ENCODE assay signal across 18 cellular contexts in genomic region chr3:72190050-72190449, GRCh38.
A peak's percentile ranks its signal among the peaks of the same experiment; 100 is the strongest.
DNase-seq lines count a peak whose midpoint lies in the region; ATAC-seq, FAIRE-seq and TF ChIP-seq lines count a peak whose summit lies in the region.
"Had no signal": no experiment of that assay in that cellular context is flagged by ENCODE, and none has a peak within 500 bp of the region (broad histone marks: within the 10 kb centered on the region; RNA-seq: fewer than 3 reads in every experiment).

No MANE protein-coding gene starts in this region.

- ATAC-seq in Right ventricle myocardium inferior (peak; percentile 23), right cardiac atrium (no peak), right lobe of liver (peak; percentile 89 to 94 (median 92))

- H3K27ac ChIP-seq in right cardiac atrium (ENCODE audit: low read length) (no peak overlapping the region), right lobe of liver (peak overlapping the region; percentile 16 to 72 (median 38)), temporal lobe (ENCODE audit: low read depth, low read length) (peak overlapping the region; percentile 60)
- H3K27ac ChIP-seq: BLaER1 had no signal

- H3K27me3 ChIP-seq in right cardiac atrium (ENCODE audit: control insufficient read depth, insufficient read depth), result no peaks in the 10 kb centered on the region
- H3K27me3 ChIP-seq in bronchial epithelial cell (ENCODE audit: control insufficient read depth, insufficient read depth, low read length), result no peaks in the 10 kb centered on the region
- no peaks in the 10 kb centered on the region for H3K27me3 ChIP-seq in right lobe of liver
- H3K27me3 ChIP-seq: BLaER1 had no signal

- H3K9me3 ChIP-seq in right cardiac atrium (ENCODE audit: control insufficient read depth, low read length) (no peaks in the 10 kb centered on the region), right lobe of liver (no peaks in the 10 kb centered on the region)

- H3K4me3 ChIP-seq in right cardiac atrium (ENCODE audit: low read length) (no peak overlapping the region), bronchial epithelial cell (ENCODE audit: low read depth, low read length) (no peak overlapping the region), right lobe of liver (no peak overlapping the region)
- H3K4me3 ChIP-seq: BLaER1 had no signal

- FAIRE-seq in bronchial epithelial cell (lab: Jason Lieb, UNC), result peak; percentile 77
- FAIRE-seq: G401.6, GM12891, GM19239 had no signal

- TF ChIP-seq CTCF in bronchial epithelial cell (IDR thresholded peaks at IDR 0.05; ENCODE audit: insufficient read depth, low read length, severe bottlenecking), result no peak
- no peak for TF ChIP-seq CTCF in right lobe of liver (IDR thresholded peaks at IDR 0.05)

- no peak for DNase-seq in Right ventricle myocardium inferior (ENCODE audit: missing footprints)
- no peak for DNase-seq in right cardiac atrium
- no peak for DNase-seq in bronchial epithelial cell (ENCODE audit: low read depth)
- DNase-seq in right lobe of liver, result peak; percentile 47 to 80 (median 79)
- no peak for DNase-seq in LoVo (ENCODE audit: low spot score)
- DNase-seq in DMS79 (lab: John Stamatoyannopoulos, UW), result no peak
- DNase-seq in OCI-M1 (lab: John Stamatoyannopoulos, UW), result no peak
- DNase-seq: 8988T; AML-193; CD8-positive, alpha-beta memory T cell; DMS79 treated with DMSO at 0.1 percent for 48 hours; EL; H9 had no signal

- intact Hi-C loops in Right ventricle myocardium inferior (cut with DNase I) (no loop called here), right cardiac atrium (cut with DNase I) (no loop called here), right lobe of liver (cut with DNase I) (no loop called here)

- 78% methylated on average over 5 of the region's 5 CpGs for WGBS in right cardiac atrium
- 39% methylated on average over 5 of the region's 5 CpGs for WGBS in right lobe of liver (ENCODE audit: insufficient coverage, low coverage, low lambda C conversion rate, missing lambda C conversion rate)

- no peaks in the 10 kb centered on the region for H3K36me3 ChIP-seq in bronchial epithelial cell (ENCODE audit: control insufficient read depth, insufficient read depth, low read length)
- H3K36me3 ChIP-seq in right lobe of liver, result no peaks in the 10 kb centered on the region
- H3K36me3 ChIP-seq: BLaER1 had no signal

- TF ChIP-seq POLR2A in right lobe of liver (IDR thresholded peaks at IDR 0.05), result no peak

- no peaks in the 10 kb centered on the region for H3K4me1 ChIP-seq in right cardiac atrium (ENCODE audit: control insufficient read depth, insufficient read depth, low read length)
- peaks cover 0 to 23% (median 7%) of the 10 kb centered on the region in 4 donors for H3K4me1 ChIP-seq in right lobe of liver

Comparison
In these comparisons a context has a peak if more than half of its experiments do, and no peak if none do; other contexts are left out.
1. ATAC-seq: peak in Right ventricle myocardium inferior (single experiment) and right lobe of liver (4 of 4); none in right cardiac atrium (0 of 2).
2. DNase-seq: peak in right lobe of liver (3 of 3); none in Right ventricle myocardium inferior (single experiment), right cardiac atrium (0 of 3), bronchial epithelial cell (single experiment), LoVo (single experiment), DMS79 (single experiment) and OCI-M1 (single experiment).